In genomic region chr2:69636395-69636794, GRCh38 we compare ENCODE assay signal across 3 cellular contexts.
TF ChIP-seq lines count a peak whose summit lies in the region.

No MANE protein-coding gene starts in this region.

TF ChIP-seq in K562, 482 proteins besides CTCF, POLR2A, EP300 and RAD21:
- TF ChIP-seq RNF219 (CRISPR knock-in tag; IDR thresholded peaks at IDR 0.05) (no peak), CEBPG (CRISPR knock-in tag; IDR thresholded peaks at IDR 0.05) (no peak), CEBPG (tag; conservative IDR thresholded peaks at IDR 0.05 in 1 of 2, IDR thresholded peaks at IDR 0.05 in 1 of 2) (peak; percentile 76), CEBPB (tag; IDR thresholded peaks at IDR 0.05) (peak; percentile 61)
- TF ChIP-seq, protein P1, sequence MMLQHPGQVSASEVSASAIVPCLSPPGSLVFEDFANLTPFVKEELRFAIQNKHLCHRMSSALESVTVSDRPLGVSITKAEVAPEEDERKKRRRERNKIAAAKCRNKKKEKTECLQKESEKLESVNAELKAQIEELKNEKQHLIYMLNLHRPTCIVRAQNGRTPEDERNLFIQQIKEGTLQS (IDR thresholded peaks at IDR 0.05) = peak; percentile 66
- TF ChIP-seq, protein P1 (CRISPR knock-in tag; conservative IDR thresholded peaks at IDR 0.05) = no peak

TF ChIP-seq in HepG2, 621 proteins besides CTCF, POLR2A, EP300 and RAD21:
- TF ChIP-seq ISL2 (CRISPR knock-in tag; IDR thresholded peaks at IDR 0.05) = no peak
- peak; percentile 77 for TF ChIP-seq CEBPB (IDR thresholded peaks at IDR 0.05; ENCODE audit: borderline replicate concordance, low read depth, low read length)
- TF ChIP-seq ATF7 (IDR thresholded peaks at IDR 0.05) = peak; percentile 28; the same call in 1 of the 2 replicates
- TF ChIP-seq ATF7 (CRISPR knock-in tag; IDR thresholded peaks at IDR 0.05) = no peak
- no peak for TF ChIP-seq LBX2 (CRISPR knock-in tag; IDR thresholded peaks at IDR 0.05; ENCODE audit: borderline replicate concordance)

TF ChIP-seq in HEK293T, 16 proteins besides CTCF, POLR2A, EP300 and RAD21:
- TF ChIP-seq TARDBP (IDR thresholded peaks at IDR 0.05) (no peak), SP1 (IDR thresholded peaks at IDR 0.05) (no peak), SUZ12 (IDR thresholded peaks at IDR 0.05) (no peak), FOXK2 (IDR thresholded peaks at IDR 0.05) (no peak), CTBP1 (IDR thresholded peaks at IDR 0.05; ENCODE audit: borderline replicate concordance) (no peak), FOXM1 (IDR thresholded peaks at IDR 0.05; ENCODE audit: borderline replicate concordance) (no peak), FOXA1 (IDR thresholded peaks at IDR 0.05) (no peak)
TF ChIP-seq in HEK293T: peak in this region for 0.
